Comparison of ENCODE assay signal across 1 cellular context in the genomic region with DNA sequence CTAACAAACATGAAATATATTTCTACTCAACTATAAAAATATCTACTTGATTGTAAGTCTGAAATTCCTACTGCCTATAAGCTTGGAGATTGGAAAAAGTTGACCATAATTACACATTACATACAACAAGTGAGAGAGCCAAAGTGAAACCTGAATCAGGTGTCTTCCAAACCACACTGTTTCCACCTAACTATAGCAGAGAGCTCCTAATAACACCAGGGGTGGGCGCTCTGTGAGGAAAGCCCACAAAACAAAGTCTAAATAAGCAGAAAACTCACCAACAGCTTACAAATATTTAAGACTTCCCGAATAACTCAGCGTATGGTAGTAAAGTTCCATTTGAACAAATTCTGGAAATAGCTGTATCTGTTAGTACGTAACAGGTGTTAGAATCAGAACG.
TF ChIP-seq lines count a peak whose summit lies in the region.

No MANE protein-coding gene starts in this region.

TF ChIP-seq in GM12878, 131 proteins besides CTCF, POLR2A, EP300 and RAD21 (continued from another document):
- TF ChIP-seq, protein P1, sequence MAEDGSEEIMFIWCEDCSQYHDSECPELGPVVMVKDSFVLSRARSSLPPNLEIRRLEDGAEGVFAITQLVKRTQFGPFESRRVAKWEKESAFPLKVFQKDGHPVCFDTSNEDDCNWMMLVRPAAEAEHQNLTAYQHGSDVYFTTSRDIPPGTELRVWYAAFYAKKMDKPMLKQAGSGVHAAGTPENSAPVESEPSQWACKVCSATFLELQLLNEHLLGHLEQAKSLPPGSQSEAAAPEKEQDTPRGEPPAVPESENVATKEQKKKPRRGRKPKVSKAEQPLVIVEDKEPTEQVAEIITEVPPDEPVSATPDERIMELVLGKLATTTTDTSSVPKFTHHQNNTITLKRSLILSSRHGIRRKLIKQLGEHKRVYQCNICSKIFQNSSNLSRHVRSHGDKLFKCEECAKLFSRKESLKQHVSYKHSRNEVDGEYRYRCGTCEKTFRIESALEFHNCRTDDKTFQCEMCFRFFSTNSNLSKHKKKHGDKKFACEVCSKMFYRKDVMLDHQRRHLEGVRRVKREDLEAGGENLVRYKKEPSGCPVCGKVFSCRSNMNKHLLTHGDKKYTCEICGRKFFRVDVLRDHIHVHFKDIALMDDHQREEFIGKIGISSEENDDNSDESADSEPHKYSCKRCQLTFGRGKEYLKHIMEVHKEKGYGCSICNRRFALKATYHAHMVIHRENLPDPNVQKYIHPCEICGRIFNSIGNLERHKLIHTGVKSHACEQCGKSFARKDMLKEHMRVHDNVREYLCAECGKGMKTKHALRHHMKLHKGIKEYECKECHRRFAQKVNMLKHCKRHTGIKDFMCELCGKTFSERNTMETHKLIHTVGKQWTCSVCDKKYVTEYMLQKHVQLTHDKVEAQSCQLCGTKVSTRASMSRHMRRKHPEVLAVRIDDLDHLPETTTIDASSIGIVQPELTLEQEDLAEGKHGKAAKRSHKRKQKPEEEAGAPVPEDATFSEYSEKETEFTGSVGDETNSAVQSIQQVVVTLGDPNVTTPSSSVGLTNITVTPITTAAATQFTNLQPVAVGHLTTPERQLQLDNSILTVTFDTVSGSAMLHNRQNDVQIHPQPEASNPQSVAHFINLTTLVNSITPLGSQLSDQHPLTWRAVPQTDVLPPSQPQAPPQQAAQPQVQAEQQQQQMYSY (CRISPR knock-in tag; IDR thresholded peaks at IDR 0.05): no peak
- TF ChIP-seq RCOR1 (conservative IDR thresholded peaks at IDR 0.05; ENCODE audit: low read depth, low read length) (no peak), ZSCAN29 (IDR thresholded peaks at IDR 0.05) (no peak), SREBF2 (IDR thresholded peaks at IDR 0.05; ENCODE audit: low read length) (no peak), HDAC2 (IDR thresholded peaks at IDR 0.05) (no peak), MEF2B (IDR thresholded peaks at IDR 0.05; ENCODE audit: partially characterized antibody, poor library complexity, severe bottlenecking) (no peak), SMAD1 (IDR thresholded peaks at IDR 0.05; ENCODE audit: low read depth, partially characterized antibody) (no peak), TARDBP (IDR thresholded peaks at IDR 0.05; ENCODE audit: borderline replicate concordance) (no peak), EZH2 (IDR thresholded peaks at IDR 0.05; ENCODE audit: borderline replicate concordance, control insufficient read depth, low read depth, low read length) (no peak), POLR2AphosphoS2 (IDR thresholded peaks at IDR 0.05; ENCODE audit: low read depth, low read length) (no peak), ZNF207 (IDR thresholded peaks at IDR 0.05; ENCODE audit: borderline replicate concordance) (no peak), SMAD5 (IDR thresholded peaks at IDR 0.05; ENCODE audit: low read depth) (no peak)
- TF ChIP-seq, protein P2, sequence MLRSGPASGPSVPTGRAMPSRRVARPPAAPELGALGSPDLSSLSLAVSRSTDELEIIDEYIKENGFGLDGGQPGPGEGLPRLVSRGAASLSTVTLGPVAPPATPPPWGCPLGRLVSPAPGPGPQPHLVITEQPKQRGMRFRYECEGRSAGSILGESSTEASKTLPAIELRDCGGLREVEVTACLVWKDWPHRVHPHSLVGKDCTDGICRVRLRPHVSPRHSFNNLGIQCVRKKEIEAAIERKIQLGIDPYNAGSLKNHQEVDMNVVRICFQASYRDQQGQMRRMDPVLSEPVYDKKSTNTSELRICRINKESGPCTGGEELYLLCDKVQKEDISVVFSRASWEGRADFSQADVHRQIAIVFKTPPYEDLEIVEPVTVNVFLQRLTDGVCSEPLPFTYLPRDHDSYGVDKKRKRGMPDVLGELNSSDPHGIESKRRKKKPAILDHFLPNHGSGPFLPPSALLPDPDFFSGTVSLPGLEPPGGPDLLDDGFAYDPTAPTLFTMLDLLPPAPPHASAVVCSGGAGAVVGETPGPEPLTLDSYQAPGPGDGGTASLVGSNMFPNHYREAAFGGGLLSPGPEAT (IDR thresholded peaks at IDR 0.05; ENCODE audit: low read depth): no peak
- TF ChIP-seq, protein P3, sequence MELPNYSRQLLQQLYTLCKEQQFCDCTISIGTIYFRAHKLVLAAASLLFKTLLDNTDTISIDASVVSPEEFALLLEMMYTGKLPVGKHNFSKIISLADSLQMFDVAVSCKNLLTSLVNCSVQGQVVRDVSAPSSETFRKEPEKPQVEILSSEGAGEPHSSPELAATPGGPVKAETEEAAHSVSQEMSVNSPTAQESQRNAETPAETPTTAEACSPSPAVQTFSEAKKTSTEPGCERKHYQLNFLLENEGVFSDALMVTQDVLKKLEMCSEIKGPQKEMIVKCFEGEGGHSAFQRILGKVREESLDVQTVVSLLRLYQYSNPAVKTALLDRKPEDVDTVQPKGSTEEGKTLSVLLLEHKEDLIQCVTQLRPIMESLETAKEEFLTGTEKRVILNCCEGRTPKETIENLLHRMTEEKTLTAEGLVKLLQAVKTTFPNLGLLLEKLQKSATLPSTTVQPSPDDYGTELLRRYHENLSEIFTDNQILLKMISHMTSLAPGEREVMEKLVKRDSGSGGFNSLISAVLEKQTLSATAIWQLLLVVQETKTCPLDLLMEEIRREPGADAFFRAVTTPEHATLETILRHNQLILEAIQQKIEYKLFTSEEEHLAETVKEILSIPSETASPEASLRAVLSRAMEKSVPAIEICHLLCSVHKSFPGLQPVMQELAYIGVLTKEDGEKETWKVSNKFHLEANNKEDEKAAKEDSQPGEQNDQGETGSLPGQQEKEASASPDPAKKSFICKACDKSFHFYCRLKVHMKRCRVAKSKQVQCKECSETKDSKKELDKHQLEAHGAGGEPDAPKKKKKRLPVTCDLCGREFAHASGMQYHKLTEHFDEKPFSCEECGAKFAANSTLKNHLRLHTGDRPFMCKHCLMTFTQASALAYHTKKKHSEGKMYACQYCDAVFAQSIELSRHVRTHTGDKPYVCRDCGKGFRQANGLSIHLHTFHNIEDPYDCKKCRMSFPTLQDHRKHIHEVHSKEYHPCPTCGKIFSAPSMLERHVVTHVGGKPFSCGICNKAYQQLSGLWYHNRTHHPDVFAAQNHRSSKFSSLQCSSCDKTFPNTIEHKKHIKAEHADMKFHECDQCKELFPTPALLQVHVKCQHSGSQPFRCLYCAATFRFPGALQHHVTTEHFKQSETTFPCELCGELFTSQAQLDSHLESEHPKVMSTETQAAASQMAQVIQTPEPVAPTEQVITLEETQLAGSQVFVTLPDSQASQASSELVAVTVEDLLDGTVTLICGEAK (IDR thresholded peaks at IDR 0.05; ENCODE audit: borderline replicate concordance): no peak
- TF ChIP-seq, protein P4, sequence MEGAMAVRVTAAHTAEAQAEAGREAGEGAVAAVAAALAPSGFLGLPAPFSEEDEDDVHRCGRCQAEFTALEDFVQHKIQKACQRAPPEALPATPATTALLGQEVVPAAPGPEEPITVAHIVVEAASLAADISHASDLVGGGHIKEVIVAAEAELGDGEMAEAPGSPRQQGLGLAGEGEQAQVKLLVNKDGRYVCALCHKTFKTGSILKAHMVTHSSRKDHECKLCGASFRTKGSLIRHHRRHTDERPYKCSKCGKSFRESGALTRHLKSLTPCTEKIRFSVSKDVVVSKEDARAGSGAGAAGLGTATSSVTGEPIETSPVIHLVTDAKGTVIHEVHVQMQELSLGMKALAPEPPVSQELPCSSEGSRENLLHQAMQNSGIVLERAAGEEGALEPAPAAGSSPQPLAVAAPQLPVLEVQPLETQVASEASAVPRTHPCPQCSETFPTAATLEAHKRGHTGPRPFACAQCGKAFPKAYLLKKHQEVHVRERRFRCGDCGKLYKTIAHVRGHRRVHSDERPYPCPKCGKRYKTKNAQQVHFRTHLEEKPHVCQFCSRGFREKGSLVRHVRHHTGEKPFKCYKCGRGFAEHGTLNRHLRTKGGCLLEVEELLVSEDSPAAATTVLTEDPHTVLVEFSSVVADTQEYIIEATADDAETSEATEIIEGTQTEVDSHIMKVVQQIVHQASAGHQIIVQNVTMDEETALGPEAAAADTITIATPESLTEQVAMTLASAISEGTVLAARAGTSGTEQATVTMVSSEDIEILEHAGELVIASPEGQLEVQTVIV (IDR thresholded peaks at IDR 0.05; ENCODE audit: borderline replicate concordance, partially characterized antibody): no peak
- TF ChIP-seq, protein P5, sequence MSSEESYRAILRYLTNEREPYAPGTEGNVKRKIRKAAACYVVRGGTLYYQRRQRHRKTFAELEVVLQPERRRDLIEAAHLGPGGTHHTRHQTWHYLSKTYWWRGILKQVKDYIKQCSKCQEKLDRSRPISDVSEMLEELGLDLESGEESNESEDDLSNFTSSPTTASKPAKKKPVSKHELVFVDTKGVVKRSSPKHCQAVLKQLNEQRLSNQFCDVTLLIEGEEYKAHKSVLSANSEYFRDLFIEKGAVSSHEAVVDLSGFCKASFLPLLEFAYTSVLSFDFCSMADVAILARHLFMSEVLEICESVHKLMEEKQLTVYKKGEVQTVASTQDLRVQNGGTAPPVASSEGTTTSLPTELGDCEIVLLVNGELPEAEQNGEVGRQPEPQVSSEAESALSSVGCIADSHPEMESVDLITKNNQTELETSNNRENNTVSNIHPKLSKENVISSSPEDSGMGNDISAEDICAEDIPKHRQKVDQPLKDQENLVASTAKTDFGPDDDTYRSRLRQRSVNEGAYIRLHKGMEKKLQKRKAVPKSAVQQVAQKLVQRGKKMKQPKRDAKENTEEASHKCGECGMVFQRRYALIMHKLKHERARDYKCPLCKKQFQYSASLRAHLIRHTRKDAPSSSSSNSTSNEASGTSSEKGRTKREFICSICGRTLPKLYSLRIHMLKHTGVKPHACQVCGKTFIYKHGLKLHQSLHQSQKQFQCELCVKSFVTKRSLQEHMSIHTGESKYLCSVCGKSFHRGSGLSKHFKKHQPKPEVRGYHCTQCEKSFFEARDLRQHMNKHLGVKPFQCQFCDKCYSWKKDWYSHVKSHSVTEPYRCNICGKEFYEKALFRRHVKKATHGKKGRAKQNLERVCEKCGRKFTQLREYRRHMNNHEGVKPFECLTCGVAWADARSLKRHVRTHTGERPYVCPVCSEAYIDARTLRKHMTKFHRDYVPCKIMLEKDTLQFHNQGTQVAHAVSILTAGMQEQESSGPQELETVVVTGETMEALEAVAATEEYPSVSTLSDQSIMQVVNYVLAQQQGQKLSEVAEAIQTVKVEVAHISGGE (CRISPR knock-in tag; IDR thresholded peaks at IDR 0.05): no peak
- TF ChIP-seq, protein P6, sequence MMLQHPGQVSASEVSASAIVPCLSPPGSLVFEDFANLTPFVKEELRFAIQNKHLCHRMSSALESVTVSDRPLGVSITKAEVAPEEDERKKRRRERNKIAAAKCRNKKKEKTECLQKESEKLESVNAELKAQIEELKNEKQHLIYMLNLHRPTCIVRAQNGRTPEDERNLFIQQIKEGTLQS (IDR thresholded peaks at IDR 0.05; ENCODE audit: borderline replicate concordance, extremely low read depth, low read depth, low read length): no peak
